In genomic region chr7:37031571-37032257, GRCh38 we compare ENCODE assay signal across 8 cellular contexts.
A peak's percentile ranks its signal among the peaks of the same experiment; 100 is the strongest.
DNase-seq lines count a peak whose midpoint lies in the region; TF ChIP-seq lines count a peak whose summit lies in the region.

No MANE protein-coding gene starts in this region.

- no peaks in the 10 kb centered on the region for H3K36me3 ChIP-seq in ACC112 (ENCODE audit: insufficient read depth, low read length)
- H3K36me3 ChIP-seq in SJCRH30, result no peaks in the 10 kb centered on the region

- CTCF ChIA-PET in MCF 10A (lab: Yijun Ruan, JAX), result interaction anchor here (0.6 to 1.3 kb wide), 2 partner anchors 12 to 167 kb away, joined by 3 to 8 read pairs; no protein-coding TSS in a partner anchor

- peaks cover 22% of the 10 kb centered on the region for H3K4me1 Mint-ChIP-seq in MCF 10A (ENCODE audit: insufficient read depth, unreplicated experiment)

- BruUV-seq in MCF 10A (replicated peaks; lab: Mats Ljungman, UMichigan), result no TSS peak

- peaks cover 5% of the 10 kb centered on the region; the same call in 1 of the 2 replicates for H3K27me3 ChIP-seq in ACC112 (ENCODE audit: insufficient read depth, low read length)
- no peaks in the 10 kb centered on the region for H3K27me3 ChIP-seq in SJCRH30

- peak overlapping the region; percentile 27 for H2AFZ ChIP-seq in ACC112 (ENCODE audit: low read length, unreplicated experiment)

- H3K36me3 Mint-ChIP-seq in MCF 10A (ENCODE audit: insufficient read depth, unreplicated experiment), result no peaks in the 10 kb centered on the region

- H3K79me2 ChIP-seq in ACC112 (ENCODE audit: control insufficient read depth, insufficient read depth, low read length, unreplicated experiment), result no peaks in the 10 kb centered on the region

- H3K4me1 ChIP-seq in ACC112 (ENCODE audit: control insufficient read depth, insufficient read depth, low read length, unreplicated experiment), result peaks cover 24% of the 10 kb centered on the region
- peaks cover 43% of the 10 kb centered on the region for H3K4me1 ChIP-seq in SJCRH30

- H3K9me3 ChIP-seq in SJCRH30 (replicated peaks), result no peaks in the 10 kb centered on the region

- H3K9me3 Mint-ChIP-seq in MCF 10A (ENCODE audit: unreplicated experiment), result peaks cover 7% of the 10 kb centered on the region

- DNase-seq in HPDE6-E6E7 (ENCODE audit: extremely low spot score) (peak; percentile 93), SJCRH30 (peak; percentile 93 to 98), MCF 10A (ENCODE audit: unreplicated experiment) (peak; percentile 99), inferior parietal cortex (ENCODE audit: extremely low spot score) (peak; percentile 82), NAMALWA (ENCODE audit: low spot score) (no peak), NCI-H82 treated with DMSO at 0.1 percent for 48 hours (lab: John Stamatoyannopoulos, UW; ENCODE audit: unreplicated experiment) (no peak)
- DNase-seq in stimulated activated CD4-positive, alpha-beta T cell treated with anti-CD3 and anti-CD28 coated beads, Interleukin-12 subunit alpha, Interleukin-12 subunit beta, amount 100 ng/mL, for 4 hours, result peak; percentile 29

- no peaks in the 10 kb centered on the region for H3K27me3 Mint-ChIP-seq in MCF 10A (ENCODE audit: insufficient read depth, unreplicated experiment)

- H3K4me3 Mint-ChIP-seq in MCF 10A (ENCODE audit: unreplicated experiment), result no peak overlapping the region

- TF ChIP-seq CTCF in MCF 10A (IDR thresholded peaks at IDR 0.05; ENCODE audit: unreplicated experiment), result no peak

- H3K27ac ChIP-seq in ACC112 (ENCODE audit: low read depth, low read length) (peak overlapping the region; percentile 71), SJCRH30 (peak overlapping the region; percentile 87)

- no peak overlapping the region; the same call in 1 of the 2 replicates for H3K4me3 ChIP-seq in ACC112 (ENCODE audit: low read depth, low read length)
- H3K4me3 ChIP-seq in SJCRH30, result no peak overlapping the region

- peak overlapping the region; percentile 59 for H3K27ac Mint-ChIP-seq in MCF 10A (ENCODE audit: low read depth, unreplicated experiment)

- POLR2A ChIA-PET in MCF 10A (lab: Yijun Ruan, JAX), result no interaction called here

- intact Hi-C loops in MCF 10A (cut with micrococcal nuclease), result no loop called here

Comparison
In these comparisons a context has a peak if more than half of its experiments do, and no peak if none do; other contexts are left out.
1. DNase-seq: peak in HPDE6-E6E7 (single experiment), SJCRH30 (2 of 2), MCF 10A (single experiment), inferior parietal cortex (single experiment) and stimulated activated CD4-positive, alpha-beta T cell treated with anti-CD3 and anti-CD28 coated beads, Interleukin-12 subunit alpha, Interleukin-12 subunit beta, amount 100 ng/mL, for 4 hours (single experiment); none in NAMALWA (single experiment) and NCI-H82 treated with DMSO at 0.1 percent for 48 hours (single experiment).